Comparison of ENCODE assay signal across 8 cellular contexts in genomic region chr19:19531951-19532805, GRCh38. TPM values are rescaled to one million over a fixed set of nuclear protein-coding genes. Genes with fewer than 3 reads are reported as not detected.
DNase-seq lines count a peak whose midpoint lies in the region; ATAC-seq and FAIRE-seq lines count a peak whose summit lies in the region.

No MANE protein-coding gene starts in this region.

- peak; percentile 83 for DNase-seq in AG08395 (ENCODE audit: low spot score)
- peak; percentile 95 for DNase-seq in GM19239 (ENCODE audit: insufficient read length, low spot score)
- DNase-seq in NCI-H2227 (lab: John Stamatoyannopoulos, UW; ENCODE audit: unreplicated experiment), result peak; percentile 80
- peak; percentile 82 to 83 for DNase-seq in activated CD4-positive, alpha-beta T cell treated with anti-CD3 and anti-CD28 coated beads, Interleukin-2, amount 50 U/mL, for 4 hours
- DNase-seq in dermis blood vessel endothelial cell, result peak; percentile 78
- peak; percentile 58 to 74 for DNase-seq in lung microvascular endothelial cell (ENCODE audit: low read depth in 2 of 2)
- DNase-seq in stimulated activated CD8-positive, alpha-beta memory T cell treated with anti-CD3 and anti-CD28 coated beads, Interleukin-12 subunit alpha, Interleukin-12 subunit beta, amount 100 ng/mL, for 1 hour (ENCODE audit: low read depth), result peak; percentile 81

- ATAC-seq in HG03175 (IDR thresholded peaks at IDR 0.05; ENCODE audit: unreplicated experiment), result no peak

- peak; percentile 58 for FAIRE-seq in GM19239 (lab: Jason Lieb, UNC)

RNA-seq across cellular contexts. Expression of gene YJEFN3, which starts 3.5 kb away (rescaled TPM):
- total RNA-seq in dermis blood vessel endothelial cell, result 0.14 and 0.17 TPM in 2 replicates
- total RNA-seq in lung microvascular endothelial cell, result under 0.01 and 0.20 TPM in 2 replicates

RNA-seq across cellular contexts. Expression of gene CILP2, which starts 5.9 kb away (rescaled TPM):
- total RNA-seq in dermis blood vessel endothelial cell, result 0.17 TPM in 1 of 2 replicates, not detected in the other
- total RNA-seq in lung microvascular endothelial cell, result under 0.01 TPM in 1 of 2 replicates, not detected in the other

RNA-seq across cellular contexts. Expression of gene NDUFA13, which starts 16.2 kb away (rescaled TPM):
- total RNA-seq in dermis blood vessel endothelial cell (95.3 and 191 TPM in 2 replicates), lung microvascular endothelial cell (231 and 292 TPM in 2 replicates)

RNA-seq across cellular contexts. Expression of gene TSSK6, which starts 16.8 kb away (rescaled TPM):
- 0.68 and 1.4 TPM in 2 replicates for total RNA-seq in dermis blood vessel endothelial cell
- 0.65 and 1.2 TPM in 2 replicates for total RNA-seq in lung microvascular endothelial cell
